ENCODE assay signal across 2 cellular contexts in the genomic region with DNA sequence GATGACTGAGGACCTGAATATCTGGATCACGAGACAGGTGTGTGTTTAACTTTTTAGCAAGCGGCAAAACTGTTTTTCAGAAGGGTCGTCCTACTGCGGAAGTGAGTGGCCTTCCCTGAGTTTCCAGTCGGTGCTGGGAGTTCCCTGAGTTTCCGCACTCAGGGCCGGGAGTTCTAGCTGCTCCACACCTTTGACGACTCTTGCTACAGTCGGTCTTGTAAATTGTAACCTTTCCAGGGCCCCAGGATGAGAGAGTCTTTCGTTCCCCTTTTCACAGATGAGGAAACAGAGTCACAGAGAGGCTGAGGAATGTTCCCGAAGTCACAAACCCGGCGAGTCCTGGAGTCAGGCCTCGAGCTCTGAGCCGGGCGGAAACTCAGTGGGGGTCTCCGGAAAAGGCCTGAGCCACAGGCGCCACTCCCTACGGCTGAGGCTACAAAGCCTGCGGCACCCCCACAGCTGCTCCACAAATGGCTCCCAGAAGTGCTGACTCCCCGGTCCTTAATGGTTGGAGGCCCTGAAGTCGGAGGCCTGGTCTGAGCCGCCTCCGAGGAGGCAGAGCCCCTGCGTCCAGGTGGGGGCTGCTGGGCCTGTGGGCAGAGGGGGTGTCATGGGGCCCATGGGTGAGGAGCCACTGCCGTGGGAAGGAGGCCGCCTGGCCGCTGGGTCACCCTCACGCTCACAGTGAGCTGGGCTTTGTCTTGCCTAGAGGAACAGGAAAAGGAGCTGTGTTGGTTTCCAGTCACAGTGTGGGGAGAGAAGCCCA.
TF ChIP-seq lines count a peak whose summit lies in the region.

No MANE protein-coding gene starts in this region.

TF ChIP-seq in GM23338, 12 proteins besides CTCF, POLR2A, EP300 and RAD21:
- TF ChIP-seq ETS1 (IDR thresholded peaks at IDR 0.05) (no peak), STAT1 (IDR thresholded peaks at IDR 0.05; ENCODE audit: unreplicated experiment) (no peak), POLR2AphosphoS5 (IDR thresholded peaks at IDR 0.05; ENCODE audit: low read depth) (no peak), CREB1 (CRISPR knock-in tag; IDR thresholded peaks at IDR 0.05; ENCODE audit: low read depth) (no peak), REST (IDR thresholded peaks at IDR 0.05; ENCODE audit: unreplicated experiment) (no peak)
- TF ChIP-seq, protein P1, sequence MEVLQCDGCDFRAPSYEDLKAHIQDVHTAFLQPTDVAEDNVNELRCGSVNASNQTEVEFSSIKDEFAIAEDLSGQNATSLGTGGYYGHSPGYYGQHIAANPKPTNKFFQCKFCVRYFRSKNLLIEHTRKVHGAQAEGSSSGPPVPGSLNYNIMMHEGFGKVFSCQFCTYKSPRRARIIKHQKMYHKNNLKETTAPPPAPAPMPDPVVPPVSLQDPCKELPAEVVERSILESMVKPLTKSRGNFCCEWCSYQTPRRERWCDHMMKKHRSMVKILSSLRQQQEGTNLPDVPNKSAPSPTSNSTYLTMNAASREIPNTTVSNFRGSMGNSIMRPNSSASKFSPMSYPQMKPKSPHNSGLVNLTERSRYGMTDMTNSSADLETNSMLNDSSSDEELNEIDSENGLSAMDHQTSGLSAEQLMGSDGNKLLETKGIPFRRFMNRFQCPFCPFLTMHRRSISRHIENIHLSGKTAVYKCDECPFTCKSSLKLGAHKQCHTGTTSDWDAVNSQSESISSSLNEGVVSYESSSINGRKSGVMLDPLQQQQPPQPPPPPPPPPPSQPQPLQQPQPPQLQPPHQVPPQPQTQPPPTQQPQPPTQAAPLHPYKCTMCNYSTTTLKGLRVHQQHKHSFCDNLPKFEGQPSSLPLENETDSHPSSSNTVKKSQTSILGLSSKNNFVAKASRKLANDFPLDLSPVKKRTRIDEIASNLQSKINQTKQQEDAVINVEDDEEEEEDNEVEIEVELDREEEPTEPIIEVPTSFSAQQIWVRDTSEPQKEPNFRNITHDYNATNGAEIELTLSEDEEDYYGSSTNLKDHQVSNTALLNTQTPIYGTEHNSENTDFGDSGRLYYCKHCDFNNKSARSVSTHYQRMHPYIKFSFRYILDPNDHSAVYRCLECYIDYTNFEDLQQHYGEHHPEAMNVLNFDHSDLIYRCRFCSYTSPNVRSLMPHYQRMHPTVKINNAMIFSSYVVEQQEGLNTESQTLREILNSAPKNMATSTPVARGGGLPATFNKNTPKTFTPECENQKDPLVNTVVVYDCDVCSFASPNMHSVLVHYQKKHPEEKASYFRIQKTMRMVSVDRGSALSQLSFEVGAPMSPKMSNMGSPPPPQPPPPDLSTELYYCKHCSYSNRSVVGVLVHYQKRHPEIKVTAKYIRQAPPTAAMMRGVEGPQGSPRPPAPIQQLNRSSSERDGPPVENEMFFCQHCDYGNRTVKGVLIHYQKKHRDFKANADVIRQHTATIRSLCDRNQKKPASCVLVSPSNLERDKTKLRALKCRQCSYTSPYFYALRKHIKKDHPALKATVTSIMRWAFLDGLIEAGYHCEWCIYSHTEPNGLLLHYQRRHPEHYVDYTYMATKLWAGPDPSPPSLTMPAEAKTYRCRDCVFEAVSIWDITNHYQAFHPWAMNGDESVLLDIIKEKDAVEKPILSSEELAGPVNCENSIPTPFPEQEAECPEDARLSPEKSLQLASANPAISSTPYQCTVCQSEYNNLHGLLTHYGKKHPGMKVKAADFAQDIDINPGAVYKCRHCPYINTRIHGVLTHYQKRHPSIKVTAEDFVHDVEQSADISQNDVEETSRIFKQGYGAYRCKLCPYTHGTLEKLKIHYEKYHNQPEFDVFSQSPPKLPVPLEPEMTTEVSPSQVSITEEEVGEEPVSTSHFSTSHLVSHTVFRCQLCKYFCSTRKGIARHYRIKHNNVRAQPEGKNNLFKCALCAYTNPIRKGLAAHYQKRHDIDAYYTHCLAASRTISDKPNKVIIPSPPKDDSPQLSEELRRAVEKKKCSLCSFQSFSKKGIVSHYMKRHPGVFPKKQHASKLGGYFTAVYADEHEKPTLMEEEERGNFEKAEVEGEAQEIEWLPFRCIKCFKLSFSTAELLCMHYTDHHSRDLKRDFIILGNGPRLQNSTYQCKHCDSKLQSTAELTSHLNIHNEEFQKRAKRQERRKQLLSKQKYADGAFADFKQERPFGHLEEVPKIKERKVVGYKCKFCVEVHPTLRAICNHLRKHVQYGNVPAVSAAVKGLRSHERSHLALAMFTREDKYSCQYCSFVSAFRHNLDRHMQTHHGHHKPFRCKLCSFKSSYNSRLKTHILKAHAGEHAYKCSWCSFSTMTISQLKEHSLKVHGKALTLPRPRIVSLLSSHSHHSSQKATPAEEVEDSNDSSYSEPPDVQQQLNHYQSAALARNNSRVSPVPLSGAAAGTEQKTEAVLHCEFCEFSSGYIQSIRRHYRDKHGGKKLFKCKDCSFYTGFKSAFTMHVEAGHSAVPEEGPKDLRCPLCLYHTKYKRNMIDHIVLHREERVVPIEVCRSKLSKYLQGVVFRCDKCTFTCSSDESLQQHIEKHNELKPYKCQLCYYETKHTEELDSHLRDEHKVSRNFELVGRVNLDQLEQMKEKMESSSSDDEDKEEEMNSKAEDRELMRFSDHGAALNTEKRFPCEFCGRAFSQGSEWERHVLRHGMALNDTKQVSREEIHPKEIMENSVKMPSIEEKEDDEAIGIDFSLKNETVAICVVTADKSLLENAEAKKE (CRISPR knock-in tag; IDR thresholded peaks at IDR 0.05), result no peak

TF ChIP-seq in WTC11, 78 proteins besides CTCF, POLR2A, EP300 and RAD21:
- TF ChIP-seq, protein P2, sequence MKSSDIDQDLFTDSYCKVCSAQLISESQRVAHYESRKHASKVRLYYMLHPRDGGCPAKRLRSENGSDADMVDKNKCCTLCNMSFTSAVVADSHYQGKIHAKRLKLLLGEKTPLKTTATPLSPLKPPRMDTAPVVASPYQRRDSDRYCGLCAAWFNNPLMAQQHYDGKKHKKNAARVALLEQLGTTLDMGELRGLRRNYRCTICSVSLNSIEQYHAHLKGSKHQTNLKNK (CRISPR knock-in tag; IDR thresholded peaks at IDR 0.05), result no peak
- no peak for TF ChIP-seq ETV6 (CRISPR knock-in tag; IDR thresholded peaks at IDR 0.05)
- TF ChIP-seq ZNF317 (CRISPR knock-in tag; IDR thresholded peaks at IDR 0.05; ENCODE audit: borderline replicate concordance, low read depth), result no peak
- TF ChIP-seq TEAD1 (CRISPR knock-in tag; IDR thresholded peaks at IDR 0.05), result no peak
- TF ChIP-seq FOXP1 (CRISPR knock-in tag; IDR thresholded peaks at IDR 0.05; ENCODE audit: borderline replicate concordance), result no peak
- no peak for TF ChIP-seq ZBTB43 (CRISPR knock-in tag; IDR thresholded peaks at IDR 0.05)
- TF ChIP-seq ATF6 (CRISPR knock-in tag; IDR thresholded peaks at IDR 0.05), result no peak
- no peak for TF ChIP-seq GABPB1 (CRISPR knock-in tag; IDR thresholded peaks at IDR 0.05)
- TF ChIP-seq KAT7 (CRISPR knock-in tag; IDR thresholded peaks at IDR 0.05; ENCODE audit: borderline replicate concordance), result no peak
- TF ChIP-seq STAT6 (CRISPR knock-in tag; conservative IDR thresholded peaks at IDR 0.05; ENCODE audit: low read depth), result no peak
- no peak for TF ChIP-seq ZNF121 (CRISPR knock-in tag; IDR thresholded peaks at IDR 0.05)
- no peak for TF ChIP-seq TEAD4 (CRISPR knock-in tag; IDR thresholded peaks at IDR 0.05)
- no peak for TF ChIP-seq NFYB (CRISPR knock-in tag; conservative IDR thresholded peaks at IDR 0.05; ENCODE audit: low read depth)
- TF ChIP-seq ZNF396 (CRISPR knock-in tag; IDR thresholded peaks at IDR 0.05; ENCODE audit: borderline replicate concordance), result no peak
- TF ChIP-seq NR2C2 (CRISPR knock-in tag; IDR thresholded peaks at IDR 0.05), result no peak
- no peak for TF ChIP-seq ZNF671 (CRISPR knock-in tag; IDR thresholded peaks at IDR 0.05)
- TF ChIP-seq, protein P3, sequence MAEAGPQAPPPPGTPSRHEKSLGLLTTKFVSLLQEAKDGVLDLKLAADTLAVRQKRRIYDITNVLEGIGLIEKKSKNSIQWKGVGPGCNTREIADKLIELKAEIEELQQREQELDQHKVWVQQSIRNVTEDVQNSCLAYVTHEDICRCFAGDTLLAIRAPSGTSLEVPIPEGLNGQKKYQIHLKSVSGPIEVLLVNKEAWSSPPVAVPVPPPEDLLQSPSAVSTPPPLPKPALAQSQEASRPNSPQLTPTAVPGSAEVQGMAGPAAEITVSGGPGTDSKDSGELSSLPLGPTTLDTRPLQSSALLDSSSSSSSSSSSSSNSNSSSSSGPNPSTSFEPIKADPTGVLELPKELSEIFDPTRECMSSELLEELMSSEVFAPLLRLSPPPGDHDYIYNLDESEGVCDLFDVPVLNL (CRISPR knock-in tag; IDR thresholded peaks at IDR 0.05; ENCODE audit: borderline replicate concordance, low read depth), result no peak
- TF ChIP-seq RORB (CRISPR knock-in tag; IDR thresholded peaks at IDR 0.05), result no peak
